In genomic region chr1:240394353-240394752, GRCh38 we compare ENCODE assay signal across 30 cellular contexts.
A peak's percentile ranks its signal among the peaks of the same experiment; 100 is the strongest.
DNase-seq lines count a peak whose midpoint lies in the region; ATAC-seq, FAIRE-seq and TF ChIP-seq lines count a peak whose summit lies in the region.
"Had no signal": no experiment of that assay in that cellular context is flagged by ENCODE, and none has a peak within 500 bp of the region (broad histone marks: within the 10 kb centered on the region; RNA-seq: fewer than 3 reads in every experiment).

No MANE protein-coding gene starts in this region.

- peak; percentile 48 for FAIRE-seq in D721Med (lab: Jason Lieb, UNC)
- FAIRE-seq: A204.1, A549 had no signal

- no peaks in the 10 kb centered on the region for H3K9me3 ChIP-seq in HEK293 (ENCODE audit: control insufficient read depth, insufficient read depth, low read depth, low read length)
- H3K9me3 ChIP-seq: BE2C, Caco-2 had no signal

- H3K4me3 ChIP-seq in HEK293 (ENCODE audit: low read depth, low read length) = no peak overlapping the region
- H3K4me3 ChIP-seq: A549; BLaER1; BLaER1 treated with 17β-estradiol and CSF1 and Interleukin-3, amounts not matched to agents 10 nM and 100 nM had no signal

- TF ChIP-seq CTCF in D721Med (IDR thresholded peaks at IDR 0.05; ENCODE audit: insufficient read depth, missing control alignments) = no peak
- TF ChIP-seq CTCF in HEK293 (tag by site-specific recombination; IDR thresholded peaks at IDR 0.05) = no peak

- CTCF ChIA-PET in HEK293 (lab: Yijun Ruan, JAX) = interaction anchor here (0.6 kb wide), 1 partner anchor 206 kb away, joined by 3 read pairs; no protein-coding TSS in a partner anchor

- no peak for ATAC-seq in left ventricle myocardium superior
- ATAC-seq: A549; CD8-positive, alpha-beta T cell had no signal

- H3K4me1 ChIP-seq in HEK293 (ENCODE audit: control insufficient read depth, insufficient read depth, low read length) = peaks cover 9% of the 10 kb centered on the region; the same call in 1 of the 2 replicates
- H3K4me1 ChIP-seq: BE2C; BLaER1; BLaER1 treated with 17β-estradiol and CSF1 and Interleukin-3, amounts not matched to agents 10 nM and 100 nM; Caco-2 had no signal

- POLR2A ChIA-PET in HEK293 (lab: Yijun Ruan, JAX) = no interaction called here

- intact Hi-C loops in left ventricle myocardium superior (cut with micrococcal nuclease) = no loop called here

- H3K36me3 ChIP-seq in HEK293 (ENCODE audit: control insufficient read depth in 2 of 2, insufficient read depth in 1 of 2, low read length in 2 of 2) = no peaks in the 10 kb centered on the region
- H3K36me3 ChIP-seq: BE2C; BLaER1; BLaER1 treated with 17β-estradiol and CSF1 and Interleukin-3, amounts not matched to agents 10 nM and 100 nM had no signal

- H3K27ac ChIP-seq in HEK293 (ENCODE audit: extremely low read depth, low read depth, low read length) = no peak overlapping the region
- H3K27ac ChIP-seq: 22Rv1; A549; BLaER1; BLaER1 treated with 17β-estradiol and CSF1 and Interleukin-3, amounts not matched to agents 10 nM and 100 nM; C4-2B had no signal

- no peak for DNase-seq in D721Med (ENCODE audit: insufficient read length, low spot score)
- DNase-seq in left ventricle myocardium superior = no peak
- DNase-seq in NCI-H1105 (lab: John Stamatoyannopoulos, UW) = no peak
- DNase-seq: 8988T; ACHN; AML-193; BE2C; C1 segment of cervical spinal cord; Caco-2; Calu3; CD4-positive, alpha-beta memory T cell; CD4-positive, alpha-beta T cell; CD4-positive, CD25-positive, alpha-beta regulatory T cell; CD8-positive, alpha-beta memory T cell; CD8-positive, alpha-beta T cell; COR-L47; DMS 273 treated with DMSO at 0.1 percent for 48 hours; DMS153; DMS53; DMS79; DMS79 treated with DMSO at 0.1 percent for 48 hours; DND-41; EL had no signal

TF ChIP-seq in HEK293, 187 proteins besides CTCF, POLR2A, EP300 and RAD21:
- TF ChIP-seq, protein P1, sequence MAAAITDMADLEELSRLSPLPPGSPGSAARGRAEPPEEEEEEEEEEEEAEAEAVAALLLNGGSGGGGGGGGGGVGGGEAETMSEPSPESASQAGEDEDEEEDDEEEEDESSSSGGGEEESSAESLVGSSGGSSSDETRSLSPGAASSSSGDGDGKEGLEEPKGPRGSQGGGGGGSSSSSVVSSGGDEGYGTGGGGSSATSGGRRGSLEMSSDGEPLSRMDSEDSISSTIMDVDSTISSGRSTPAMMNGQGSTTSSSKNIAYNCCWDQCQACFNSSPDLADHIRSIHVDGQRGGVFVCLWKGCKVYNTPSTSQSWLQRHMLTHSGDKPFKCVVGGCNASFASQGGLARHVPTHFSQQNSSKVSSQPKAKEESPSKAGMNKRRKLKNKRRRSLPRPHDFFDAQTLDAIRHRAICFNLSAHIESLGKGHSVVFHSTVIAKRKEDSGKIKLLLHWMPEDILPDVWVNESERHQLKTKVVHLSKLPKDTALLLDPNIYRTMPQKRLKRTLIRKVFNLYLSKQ (tag by site-specific recombination; IDR thresholded peaks at IDR 0.05; ENCODE audit: borderline replicate concordance) = no peak
- TF ChIP-seq GFI1B (tag by site-specific recombination; IDR thresholded peaks at IDR 0.05) = no peak
- TF ChIP-seq SCRT2 (tag by site-specific recombination; IDR thresholded peaks at IDR 0.05) = peak; percentile 85
